ENCODE assay signal across 21 cellular contexts in the genomic region with DNA sequence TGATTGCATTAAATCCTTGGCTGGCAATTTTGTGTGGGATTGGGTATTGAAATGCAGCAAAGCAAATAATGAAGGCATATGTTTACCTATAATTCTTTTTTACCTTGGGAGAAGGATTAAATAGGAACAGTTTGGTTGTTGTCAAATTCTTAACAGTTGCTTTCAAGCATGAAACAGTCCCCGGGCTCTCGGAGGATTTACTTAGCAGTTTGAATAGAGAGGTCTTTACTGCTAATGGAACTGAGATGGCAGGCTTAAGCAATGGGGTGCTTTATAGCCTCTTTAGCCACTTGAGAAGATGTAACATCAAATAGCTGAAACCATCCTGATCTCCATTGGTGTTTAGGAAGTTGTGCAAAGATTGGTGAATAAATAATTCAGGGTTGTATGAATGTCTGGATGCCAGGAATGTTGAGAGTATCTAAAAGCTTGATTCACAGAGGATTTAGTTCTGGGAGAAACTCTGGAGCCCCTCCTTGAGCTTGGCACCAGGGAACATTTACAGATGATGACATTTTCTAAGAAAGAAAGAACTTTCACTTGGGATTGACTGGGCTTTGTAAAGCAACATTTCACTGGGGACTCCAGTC. TPM values are rescaled to one million over a fixed set of nuclear protein-coding genes. Genes with fewer than 3 reads are reported as not detected.
DNase-seq lines count a peak whose midpoint lies in the region; ATAC-seq and TF ChIP-seq lines count a peak whose summit lies in the region.
"Had no signal": no experiment of that assay in that cellular context is flagged by ENCODE, and none has a peak within 500 bp of the region (broad histone marks: within the 10 kb centered on the region; RNA-seq: fewer than 3 reads in every experiment).

No MANE protein-coding gene starts in this region.

- peaks cover 52% of the 10 kb centered on the region for H3K4me1 ChIP-seq in smooth muscle cell (ENCODE audit: low read depth)
- no peaks in the 10 kb centered on the region for H3K4me1 ChIP-seq in uterus

- H4K20me1 ChIP-seq in smooth muscle cell (ENCODE audit: low read depth): peaks cover 40% of the 10 kb centered on the region

- H3K27me3 ChIP-seq in smooth muscle cell (ENCODE audit: low read depth) (no peaks in the 10 kb centered on the region), uterus (no peaks in the 10 kb centered on the region)

- peaks cover 7% of the 10 kb centered on the region for H3F3A ChIP-seq in smooth muscle cell (ENCODE audit: low read depth)

- DNase-seq in NCI-H748 (lab: John Stamatoyannopoulos, UW; ENCODE audit: unreplicated experiment) (peak; percentile 25), NCI-H748 treated with DMSO at 0.1 percent for 48 hours (lab: John Stamatoyannopoulos, UW) (no peak), NCI-H69 (lab: John Stamatoyannopoulos, UW) (peak; percentile 68), fibroblast of the aortic adventitia (ENCODE audit: low read depth) (peak; percentile 36), smooth muscle cell (lab: John Stamatoyannopoulos, UW; ENCODE audit: unreplicated experiment) (no peak), uterus (no peak), SK-N-DZ (ENCODE audit: low spot score) (no peak)
- DNase-seq: ACHN; activated CD4-positive, alpha-beta T cell treated with anti-CD3 and anti-CD28 coated beads, Interleukin-2, amount 50 U/mL, for 4 hours; activated naive CD4-positive, alpha-beta T cell; activated T-cell treated with anti-CD3 and anti-CD28 coated beads for 4 hours; aorta; CD4-positive, CD25-positive, alpha-beta regulatory T cell; cortex of kidney; erythroblast; immature natural killer cell; natural killer cell; NK-92 treated with Interleukin-12 subunit alpha and Interleukin-12 subunit beta, amount 100 ng/mL, for 24 hours; stimulated activated CD4-positive, alpha-beta T cell treated with anti-CD3 and anti-CD28 coated beads, Interleukin-15, amount 100 ng/mL, for 24 hours; stimulated activated naive B cell treated with anti-CD40 and anti-IgM and Interleukin-4, amounts not matched to agents 10 μg/mL and 1 μg/mL and 100 μg/mL, for 72 hours had no signal

- H3K27ac ChIP-seq in smooth muscle cell (ENCODE audit: low read depth) (peak overlapping the region; percentile 89), uterus (no peak overlapping the region)

- H3K4me3 ChIP-seq in fibroblast of the aortic adventitia (ENCODE audit: low read depth, low read length) (no peak overlapping the region), smooth muscle cell (no peak overlapping the region), uterus (no peak overlapping the region)

- H3K36me3 ChIP-seq in smooth muscle cell (ENCODE audit: low read depth) (no peaks in the 10 kb centered on the region), uterus (no peaks in the 10 kb centered on the region)

- peak overlapping the region; percentile 7 for H3K9ac ChIP-seq in smooth muscle cell (ENCODE audit: low read depth)

- peaks cover 85% of the 10 kb centered on the region for H3K79me2 ChIP-seq in smooth muscle cell (ENCODE audit: low read depth)

- H2AFZ ChIP-seq in smooth muscle cell (ENCODE audit: low read depth): no peak overlapping the region

- ATAC-seq in GM21576 (IDR thresholded peaks at IDR 0.05; ENCODE audit: unreplicated experiment): no peak
- ATAC-seq: natural killer cell; stimulated activated naive B cell treated with anti-CD40 and anti-IgM and Interleukin-4, amounts not matched to agents 10 μg/mL and 1 μg/mL and 100 μg/mL, for 72 hours had no signal

- WGBS in smooth muscle cell (ENCODE audit: low lambda C conversion rate): 25% methylated on average over 2 of the region's 2 CpGs

- TF ChIP-seq POLR2A in uterus (IDR thresholded peaks at IDR 0.05): no peak

- no peaks in the 10 kb centered on the region for H3K9me3 ChIP-seq in smooth muscle cell (replicated peaks; ENCODE audit: low read depth)
- H3K9me3 ChIP-seq in uterus: no peaks in the 10 kb centered on the region

- intact Hi-C loops in uterus (cut with DNase I; ENCODE audit: low total_unique reads): no loop called here

- no peak for TF ChIP-seq CTCF in fibroblast of the aortic adventitia (IDR thresholded peaks at IDR 0.05; ENCODE audit: insufficient read depth, low read length)
- no peak for TF ChIP-seq CTCF in smooth muscle cell (IDR thresholded peaks at IDR 0.05; ENCODE audit: borderline replicate concordance, insufficient read depth, poor library complexity, severe bottlenecking)
- TF ChIP-seq CTCF in uterus (IDR thresholded peaks at IDR 0.05): no peak

- peak overlapping the region; percentile 70 for H3K4me2 ChIP-seq in smooth muscle cell

RNA-seq across cellular contexts. Expression of gene PTPRM, which starts 51.8 kb away (rescaled TPM):
- total RNA-seq in fibroblast of the aortic adventitia (ENCODE audit: low replicate concordance) (64.2 and 65.3 TPM in 2 replicates), smooth muscle cell (87.9 and 115 TPM in 2 replicates), uterus (100 to 1,000 TPM in 1 of 4 donors, 10 to 100 TPM in 3; 62.0 to 127 (median 85.7) TPM)
- 57.5 and 63.0 TPM in 2 replicates for polyA plus RNA-seq in smooth muscle cell
- polyA plus RNA-seq in SK-N-DZ (2014; cell fraction: cytosol; rRNA removed): 3.1 and 3.8 TPM in 2 replicates
- polyA plus RNA-seq in SK-N-DZ (2014; cell fraction: nucleus; rRNA removed): 3.4 and 9.7 TPM in 2 replicates

Comparison
In these comparisons a context has a peak if more than half of its experiments do, and no peak if none do; other contexts are left out.
1. DNase-seq: peak in NCI-H748 (single experiment), NCI-H69 (single experiment) and fibroblast of the aortic adventitia (single experiment); none in NCI-H748 treated with DMSO at 0.1 percent for 48 hours (single experiment), smooth muscle cell (single experiment), uterus (0 of 2) and SK-N-DZ (single experiment).